15 cellular contexts compared by ENCODE assay signal in genomic region chr13:46747031-46747820, GRCh38. TPM values are rescaled to one million over a fixed set of nuclear protein-coding genes. Genes with fewer than 3 reads are reported as not detected.
DNase-seq lines count a peak whose midpoint lies in the region; ATAC-seq and TF ChIP-seq lines count a peak whose summit lies in the region.
"Had no signal": no experiment of that assay in that cellular context is flagged by ENCODE, and none has a peak within 500 bp of the region (broad histone marks: within the 10 kb centered on the region; RNA-seq: fewer than 3 reads in every experiment).

No MANE protein-coding gene starts in this region.

- WGBS in neuronal stem cell (ENCODE audit: extremely low coverage in 2 of 2, insufficient read length in 2 of 2, insufficient replicate concordance in 1 of 2), 2 donors, result no CpG with 5 or more reads among the region's 8 CpGs
- WGBS in sigmoid colon, 2 donors, result 97% methylated on average over 8 of the region's 8 CpGs

- H2AFZ ChIP-seq in neuronal stem cell (ENCODE audit: low read length), result no peak overlapping the region
- H2AFZ ChIP-seq: GM23338 had no signal

- no peaks in the 10 kb centered on the region for H3K9me3 ChIP-seq in cardiac muscle cell (ENCODE audit: low read depth)
- H3K9me3 ChIP-seq in neuronal stem cell (replicated peaks in 1 of 2; ENCODE audit: control insufficient read depth in 2 of 2, insufficient read depth in 1 of 2, low read depth in 1 of 2, low read length in 2 of 2), result peaks cover 0 to 2% of the 10 kb centered on the region in 2 donors
- no peaks in the 10 kb centered on the region for H3K9me3 ChIP-seq in sigmoid colon
- H3K9me3 ChIP-seq: A549 had no signal

- no peak for ATAC-seq in Right ventricle myocardium superior (ENCODE audit: poor library complexity)
- ATAC-seq: A549, GM23338 had no signal

- H3K18ac ChIP-seq in neuronal stem cell (ENCODE audit: low read length), result peak overlapping the region; percentile 19

- TF ChIP-seq CTCF in cardiac muscle cell (IDR thresholded peaks at IDR 0.05; ENCODE audit: low read depth, low read length), result no peak
- TF ChIP-seq CTCF in sigmoid colon (IDR thresholded peaks at IDR 0.05), result no peak

- no peak overlapping the region for H2AK5ac ChIP-seq in neuronal stem cell (ENCODE audit: low read depth, low read length)

- TF ChIP-seq EP300 in sigmoid colon (IDR thresholded peaks at IDR 0.05), result no peak

- no peak overlapping the region for H3K9ac ChIP-seq in neuronal stem cell (ENCODE audit: low read depth, low read length, poor library complexity)

- H4K8ac ChIP-seq in neuronal stem cell (ENCODE audit: low read depth, low read length), result no peak overlapping the region

- DNase-seq in cardiac muscle cell (ENCODE audit: low read depth in 1 of 2, low spot score in 1 of 2) (no peak), Right ventricle myocardium superior (no peak), M059J (ENCODE audit: low read depth) (peak; percentile 18), neuronal stem cell (ENCODE audit: low spot score) (no peak), NCI-H510A treated with DMSO at 0.1 percent for 48 hours (lab: John Stamatoyannopoulos, UW) (no peak), sigmoid colon (no peak)
- DNase-seq in activated naive CD4-positive, alpha-beta T cell treated with anti-CD3 and anti-CD28 coated beads, Interleukin-2, amount 50 U/mL, for 16 hours, result no peak
- DNase-seq: AML-193; Calu3; CD4-positive, alpha-beta memory T cell; DND-41; HCEC 1CT had no signal

- intact Hi-C loops in Right ventricle myocardium superior (cut with DNase I) (no loop called here), sigmoid colon (cut with DNase I) (no loop called here)

- no peak overlapping the region for H4K91ac ChIP-seq in neuronal stem cell (ENCODE audit: low read depth, low read length, poor library complexity)

- H3K4me2 ChIP-seq in neuronal stem cell (ENCODE audit: insufficient read depth, low read length, poor library complexity, severe bottlenecking), result no peak overlapping the region
- H3K4me2 ChIP-seq: A549, GM23338 had no signal

- TF ChIP-seq POLR2A in sigmoid colon (IDR thresholded peaks at IDR 0.05), result no peak

- no peaks in the 10 kb centered on the region for H3K79me1 ChIP-seq in neuronal stem cell (ENCODE audit: low read depth, low read length)

- H3K27me3 ChIP-seq in cardiac muscle cell (no peaks in the 10 kb centered on the region), neuronal stem cell (ENCODE audit: control insufficient read depth in 3 of 3, insufficient read depth in 3 of 3, low read depth in 1 of 3, low read length in 3 of 3) (no peaks in the 10 kb centered on the region), sigmoid colon (no peaks in the 10 kb centered on the region)

- H3K4me1 ChIP-seq in cardiac muscle cell (ENCODE audit: low read depth), result no peaks in the 10 kb centered on the region
- no peaks in the 10 kb centered on the region for H3K4me1 ChIP-seq in neuronal stem cell (ENCODE audit: control insufficient read depth in 2 of 2, insufficient read depth in 1 of 2, low read depth in 1 of 2, low read length in 2 of 2)
- no peaks in the 10 kb centered on the region for H3K4me1 ChIP-seq in sigmoid colon
- H3K4me1 ChIP-seq: A549 had no signal

- H3K4me3 ChIP-seq in cardiac muscle cell, result no peak overlapping the region
- H3K4me3 ChIP-seq in neuronal stem cell (ENCODE audit: low read length in 2 of 2), result no peak overlapping the region
- H3K4me3 ChIP-seq in sigmoid colon, result no peak overlapping the region
- H3K4me3 ChIP-seq: A549, GM23338 had no signal

- no peak overlapping the region for H3K4ac ChIP-seq in neuronal stem cell (ENCODE audit: low read length)

- no peak overlapping the region for H2BK120ac ChIP-seq in neuronal stem cell (ENCODE audit: low read depth, low read length)

- H3K14ac ChIP-seq in neuronal stem cell (ENCODE audit: low read length), result no peak overlapping the region

- peak overlapping the region; percentile 29 for H3K27ac ChIP-seq in cardiac muscle cell
- H3K27ac ChIP-seq in neuronal stem cell (replicated peaks; ENCODE audit: low read length), result no peak overlapping the region
- no peak overlapping the region for H3K27ac ChIP-seq in sigmoid colon
- H3K27ac ChIP-seq: 22Rv1, A549 had no signal

- no peak overlapping the region for H2BK12ac ChIP-seq in neuronal stem cell (ENCODE audit: low read length)

- no peak overlapping the region for H2BK15ac ChIP-seq in neuronal stem cell (ENCODE audit: low read length)

- H3K36me3 ChIP-seq in cardiac muscle cell, result peaks cover 12% of the 10 kb centered on the region
- peaks cover 0 to 60% of the 10 kb centered on the region in 2 donors for H3K36me3 ChIP-seq in neuronal stem cell (replicated peaks in 1 of 2; ENCODE audit: control insufficient read depth in 2 of 2, insufficient read depth in 2 of 2, low read length in 2 of 2)
- peaks cover 3 to 77% (median 20%) of the 10 kb centered on the region in 4 donors for H3K36me3 ChIP-seq in sigmoid colon

- no peak overlapping the region for H3K23ac ChIP-seq in neuronal stem cell (ENCODE audit: low read depth, low read length, poor library complexity)

- H2BK5ac ChIP-seq in neuronal stem cell (ENCODE audit: low read length), result no peak overlapping the region

RNA-seq across cellular contexts. Expression of gene ESD, which starts 49.7 kb away (rescaled TPM):
- 74.1 and 83.2 TPM in 2 replicates for total RNA-seq in cardiac muscle cell
- 167 and 248 TPM in 2 replicates for polyA plus RNA-seq in cardiac muscle cell
- total RNA-seq in Right ventricle myocardium superior, result 104 TPM
- 112 and 136 TPM in 2 replicates for total RNA-seq in M059J (2014; rRNA removed; shearing (Covaris generic))
- polyA plus RNA-seq in neuronal stem cell (2013, experiment 1 of 2), result 139 TPM
- 145 TPM for polyA plus RNA-seq in neuronal stem cell (2013, experiment 2 of 2)
- 100 to 1,000 TPM; 107 to 150 (median 128) TPM for total RNA-seq in sigmoid colon
- 100 to 1,000 TPM in 2 of 3 donors, 10 to 100 TPM in 1; 89.5 to 143 (median 131) TPM for polyA plus RNA-seq in sigmoid colon
